Comparison of ENCODE assay signal across 23 cellular contexts in genomic region chr11:69305885-69306540, GRCh38. TPM values are rescaled to one million over a fixed set of nuclear protein-coding genes. Genes with fewer than 3 reads are reported as not detected.
DNase-seq lines count a peak whose midpoint lies in the region; ATAC-seq, FAIRE-seq and TF ChIP-seq lines count a peak whose summit lies in the region.
"Had no signal": no experiment of that assay in that cellular context is flagged by ENCODE, and none has a peak within 500 bp of the region (broad histone marks: within the 10 kb centered on the region; RNA-seq: fewer than 3 reads in every experiment).

No MANE protein-coding gene starts in this region.

- ATAC-seq in HepG2 = no peak
- ATAC-seq in GM18519 (IDR thresholded peaks at IDR 0.05; ENCODE audit: low FRiP score, unreplicated experiment) = no peak

- H3K79me2 ChIP-seq in HepG2 (ENCODE audit: insufficient read depth, low read length) = no peaks in the 10 kb centered on the region

- TF ChIP-seq RAD21 in liver (IDR thresholded peaks at IDR 0.05) (peak; percentile 56 to 63), HepG2 (CRISPR knock-in tag; IDR thresholded peaks at IDR 0.05) (no peak)

- no peak overlapping the region for H2AFZ ChIP-seq in HepG2 (ENCODE audit: low read length)
- H2AFZ ChIP-seq: GM23248 had no signal

- H3K4me1 Mint-ChIP-seq in neural crest cell = peaks cover 4% of the 10 kb centered on the region

- in situ Hi-C loops in HepG2 (cut with HindIII; ENCODE audit: extremely low pct_ligation_motif_present, low pct_unique_long_range_greater_than_20kb) = no loop called here

- no peak overlapping the region for H3K4me3 Mint-ChIP-seq in neural crest cell
- H3K4me3 Mint-ChIP-seq: CD4-positive, alpha-beta T cell had no signal

- POLR2A ChIA-PET in HepG2 (lab: Yijun Ruan, JAX) = interaction anchor here (0.7 kb wide), 1 partner anchor 311 kb away, joined by 4 read pairs; no protein-coding TSS in a partner anchor

- no peak overlapping the region for H3K9ac ChIP-seq in liver (ENCODE audit: low read depth in 1 of 2, low read length in 2 of 2)
- no peak overlapping the region for H3K9ac ChIP-seq in HepG2 (ENCODE audit: insufficient read depth, low read depth, low read length)
- H3K9ac ChIP-seq: GM23248 had no signal

- intact Hi-C loops in HepG2 (cut with micrococcal nuclease; ENCODE audit: unreplicated experiment) = no loop called here
- intact Hi-C loops in adrenal gland (cut with DNase I) = no loop called here

- TF ChIP-seq CTCF in liver (IDR thresholded peaks at IDR 0.05; ENCODE audit: low read depth, low read length, missing input control) = no peak
- no peak for TF ChIP-seq CTCF in HepG2 (CRISPR knock-in tag; IDR thresholded peaks at IDR 0.05)
- TF ChIP-seq CTCF in adrenal gland (IDR thresholded peaks at IDR 0.05) = no peak
- TF ChIP-seq CTCF in neural crest cell (conservative IDR thresholded peaks at IDR 0.05) = no peak

- H3K36me3 Mint-ChIP-seq in neural crest cell (ENCODE audit: low read depth) = no peaks in the 10 kb centered on the region

- peaks cover 6 to 14% (median 10%) of the 10 kb centered on the region in 4 donors for H3K4me1 ChIP-seq in liver (ENCODE audit: control insufficient read depth in 4 of 4, insufficient read depth in 4 of 4, low read length in 3 of 4)
- H3K4me1 ChIP-seq in HepG2 (ENCODE audit: insufficient read depth, low read length) = peaks cover 12% of the 10 kb centered on the region; the same call in 1 of the 2 replicates
- peaks cover 0 to 7% of the 10 kb centered on the region in 2 donors for H3K4me1 ChIP-seq in adrenal gland (replicated peaks in 1 of 2)

- H3K36me3 ChIP-seq in liver (ENCODE audit: control insufficient read depth in 4 of 4, insufficient read depth in 3 of 4, low read depth in 1 of 4, low read length in 3 of 4) (no peaks in the 10 kb centered on the region), HepG2 (replicated peaks in 1 of 2; ENCODE audit: control insufficient read depth in 1 of 2, insufficient read depth in 2 of 2, low read length in 2 of 2) (no peaks in the 10 kb centered on the region), adrenal gland (replicated peaks in 1 of 2) (no peaks in the 10 kb centered on the region)

- H4K20me1 ChIP-seq in HepG2 (ENCODE audit: insufficient read depth, low read length) = no peaks in the 10 kb centered on the region

- H3K9me3 ChIP-seq in liver (ENCODE audit: control insufficient read depth in 4 of 4, low read length in 3 of 4) (no peaks in the 10 kb centered on the region), HepG2 (ENCODE audit: low read length) (no peaks in the 10 kb centered on the region), adrenal gland (replicated peaks in 1 of 3) (no peaks in the 10 kb centered on the region)

- DNase-seq in HepG2 (ENCODE audit: low spot score) (no peak), adrenal gland (peak; percentile 49 to 78 (median 63)), neural crest cell (ENCODE audit: low read depth, low spot score) (no peak), NCI-H446 treated with DMSO at 0.1 percent for 48 hours (lab: John Stamatoyannopoulos, UW) (no peak), NCI-H187 (lab: John Stamatoyannopoulos, UW) (no peak), midbrain (lab: John Stamatoyannopoulos, UW) (no peak)
- DNase-seq: CD4-positive, alpha-beta T cell; DMS153; GDM1; GM23248; HCEC 1CT; KBM-7; MV-4-11; NCI-H1417 treated with DMSO at 0.1 percent for 48 hours; NCI-H2029; NCI-H446; NK-92 treated with Interleukin-12 subunit alpha and Interleukin-12 subunit beta, amount 100 ng/mL, for 24 hours; SIG-M5 had no signal

- H3K27ac ChIP-seq in liver (ENCODE audit: low read depth in 1 of 2, low read length in 2 of 2) (peak overlapping the region; percentile 59 to 78), HepG2 (ENCODE audit: extremely low read length, insufficient read depth, low read length) (no peak overlapping the region), adrenal gland (no peak overlapping the region)
- H3K27ac ChIP-seq: GM23248 had no signal

- WGBS in liver = 45% methylated on average over 11 of the region's 11 CpGs
- whole genome bisulfite sequencing in HepG2 (ENCODE audit: low lambda C conversion rate) = 5% methylated on average over 4 of the region's 11 CpGs
- 12 to 53% (median 46%) methylated on average over 5 to 11 of the region's 11 CpGs for WGBS in adrenal gland, 4 donors

- CTCF ChIA-PET in HepG2 (lab: Yijun Ruan, JAX; ENCODE audit: low intra/inter-chr PET ratio, low total read pairs) = no interaction called here

- no peak overlapping the region for H3K4me2 ChIP-seq in HepG2 (ENCODE audit: low read depth, low read length)

- H3K27me3 Mint-ChIP-seq in neural crest cell (ENCODE audit: low read depth) = no peaks in the 10 kb centered on the region
- H3K27me3 Mint-ChIP-seq: CD4-positive, alpha-beta T cell had no signal

- no peaks in the 10 kb centered on the region for H3K27me3 ChIP-seq in liver (ENCODE audit: control insufficient read depth in 4 of 4, insufficient read depth in 4 of 4, low read length in 3 of 4)
- H3K27me3 ChIP-seq in HepG2 (ENCODE audit: control insufficient read depth in 1 of 2, insufficient read depth in 2 of 2, low read length in 2 of 2) = peaks cover 6 to 45% of the 10 kb centered on the region in 2 experiments; a peak in 4 of 5 replicates
- no peaks in the 10 kb centered on the region for H3K27me3 ChIP-seq in adrenal gland

- BruUV-seq in HepG2 (replicated peaks; lab: Mats Ljungman, UMichigan) = no TSS peak

- TF ChIP-seq POLR2A in HepG2 (IDR thresholded peaks at IDR 0.05; ENCODE audit: insufficient read depth in 1 of 2, low read depth in 2 of 2, low read length in 2 of 2) (no peak), adrenal gland (IDR thresholded peaks at IDR 0.05) (no peak)

- H3K9me3 Mint-ChIP-seq in neural crest cell = no peaks in the 10 kb centered on the region
- H3K9me3 Mint-ChIP-seq: CD4-positive, alpha-beta T cell had no signal

- FAIRE-seq in HepG2 (lab: Jason Lieb, UNC) = no peak
- FAIRE-seq: A204.1, GM19239, RCC 7860 had no signal

- H3K27ac Mint-ChIP-seq in neural crest cell (ENCODE audit: unreplicated experiment) = peak overlapping the region; percentile 83
- H3K27ac Mint-ChIP-seq: CD4-positive, alpha-beta T cell had no signal

- H3K4me3 ChIP-seq in liver (ENCODE audit: low read depth in 1 of 3, low read length in 3 of 3) = no peak overlapping the region
- no peak overlapping the region for H3K4me3 ChIP-seq in HepG2 (replicated peaks in 1 of 3; ENCODE audit: insufficient read depth in 1 of 3, low read depth in 2 of 3, low read length in 3 of 3)
- H3K4me3 ChIP-seq in adrenal gland = no peak overlapping the region
- H3K4me3 ChIP-seq: GM23248 had no signal

- no peak for TF ChIP-seq EP300 in HepG2 (IDR thresholded peaks at IDR 0.05; ENCODE audit: low read depth in 2 of 2, low read length in 2 of 2)
- no peak for TF ChIP-seq EP300 in HepG2 (CRISPR knock-in tag; IDR thresholded peaks at IDR 0.05; ENCODE audit: borderline replicate concordance)

TF ChIP-seq in liver, 16 proteins besides CTCF, POLR2A, EP300 and RAD21 (continues in another document):
- peak; percentile 52 for TF ChIP-seq YY1 (IDR thresholded peaks at IDR 0.05)
- TF ChIP-seq JUND (IDR thresholded peaks at IDR 0.05) = peak in 1 of 2 donors; percentile 34
- TF ChIP-seq HNF4A (conservative IDR thresholded peaks at IDR 0.05) = peak; percentile 97 to 98
- no peak for TF ChIP-seq GABPA (IDR thresholded peaks at IDR 0.05 in 1 of 2, conservative IDR thresholded peaks at IDR 0.05 in 1 of 2)
- TF ChIP-seq TAF1 (conservative IDR thresholded peaks at IDR 0.05) = no peak

TF ChIP-seq in HepG2, 621 proteins besides CTCF, POLR2A, EP300 and RAD21 (continues in another document):
- TF ChIP-seq ZNF891 (CRISPR knock-in tag; IDR thresholded peaks at IDR 0.05) = no peak
- TF ChIP-seq ZSCAN21 (CRISPR knock-in tag; IDR thresholded peaks at IDR 0.05; ENCODE audit: borderline replicate concordance) = no peak

RNA-seq across cellular contexts. Expression of gene MYEOV, which starts 12.1 kb away (rescaled TPM):
- total RNA-seq in liver (under 1 TPM in 1 of 2 donors, not detected in 1; 0.79 TPM), HepG2 (2016; rRNA removed; fragmentation: Illumina TruSeq; extraction: Trizol) (0.17 and 0.33 TPM in 2 replicates), adrenal gland (1 to 10 TPM in 1 of 8 donors, under 1 TPM in 4, not detected in 3; 0.14 to 1.6 (median 0.34) TPM), neural crest cell (0.16 and 0.35 TPM in 2 replicates)
- polyA plus RNA-seq in liver (under 1 TPM in 1 of 2 donors, not detected in 1; 0.90 TPM), HepG2 (2011; rRNA removed) (1.6 and 1.8 TPM in 2 replicates), adrenal gland (under 1 TPM; 0.10 to 0.32 (median 0.22) TPM)
- total RNA-seq in HepG2 (2016; cell fraction: cytosol; rRNA removed; fragmentation: Illumina TruSeq; extraction: Trizol; ENCODE audit: low read depth) = 0.40 TPM in 1 of 2 replicates, not detected in the other
- 0.30 and 0.54 TPM in 2 replicates for total RNA-seq in HepG2 (2016; cell fraction: insoluble cytoplasmic fraction; rRNA removed; fragmentation: Illumina TruSeq; extraction: Trizol)
- 0.28 and 0.34 TPM in 2 replicates for total RNA-seq in HepG2 (2016; cell fraction: membrane; rRNA removed; fragmentation: Illumina TruSeq; extraction: Trizol)
- 0.28 and 0.60 TPM in 2 replicates for total RNA-seq in HepG2 (2016; cell fraction: nucleus; rRNA removed; fragmentation: Illumina TruSeq; extraction: Trizol)
- polyA plus RNA-seq in HepG2 (2011; cell fraction: cytosol; rRNA removed) = 1.0 and 1.6 TPM in 2 replicates
- 1.6 and 2.7 TPM in 2 replicates for polyA plus RNA-seq in HepG2 (2011; cell fraction: nucleus; rRNA removed)
- 0.12 and 0.20 TPM in 2 replicates for polyA plus RNA-seq in HepG2 (2012)
- polyA plus RNA-seq in HepG2 (2016; cell fraction: cytosol; fragmentation: Illumina TruSeq; extraction: Trizol; ENCODE audit: low read depth) = 0.37 and 0.49 TPM in 2 replicates
- 0.14 and 0.45 TPM in 2 replicates for polyA plus RNA-seq in HepG2 (2016; cell fraction: insoluble cytoplasmic fraction; fragmentation: Illumina TruSeq; extraction: Trizol; ENCODE audit: low read depth)
- 0.34 and 0.61 TPM in 2 replicates for polyA plus RNA-seq in HepG2 (2016; cell fraction: membrane; fragmentation: Illumina TruSeq; extraction: Trizol; ENCODE audit: low read depth)
- polyA plus RNA-seq in HepG2 (2016; cell fraction: nucleus; fragmentation: Illumina TruSeq; extraction: Trizol; ENCODE audit: insufficient read depth, low read depth) = 0.39 TPM in 1 of 2 replicates, not detected in the other
- 0.58 and 2.6 TPM in 2 replicates for polyA minus RNA-seq in HepG2 (2011; rRNA and poly(A)+ RNA removed; ENCODE audit: low replicate concordance)
- 0.35 and 0.79 TPM in 2 replicates for polyA minus RNA-seq in HepG2 (2011; cell fraction: cytosol; rRNA and poly(A)+ RNA removed)
- 1.8 and 1.9 TPM in 2 replicates for polyA minus RNA-seq in HepG2 (2011; cell fraction: nucleus; rRNA and poly(A)+ RNA removed)
- total RNA-seq: CD4-positive, alpha-beta T cell had no signal

Comparison
In these comparisons a context has a peak if more than half of its experiments do, and no peak if none do; other contexts are left out.
1. H3K27ac ChIP-seq: peak in liver (2 of 2); none in HepG2 (single experiment) and adrenal gland (0 of 5).
2. DNase-seq: peak in adrenal gland (7 of 7); none in HepG2 (single experiment), neural crest cell (single experiment), NCI-H446 treated with DMSO at 0.1 percent for 48 hours (single experiment), NCI-H187 (0 of 2) and midbrain (single experiment).